Comparison of ENCODE assay signal across 20 cellular contexts in genomic region chr7:95198891-95199290, GRCh38.
"Had no signal": no experiment of that assay in that cellular context is flagged by ENCODE, and none has a peak within 500 bp of the region (broad histone marks: within the 10 kb centered on the region; RNA-seq: fewer than 3 reads in every experiment).

No MANE protein-coding gene starts in this region.

- H3K27ac Mint-ChIP-seq: endodermal cell; immature natural killer cell; natural killer cell; neural progenitor cell; stimulated activated naive CD8-positive, alpha-beta T cell treated with anti-CD3 and anti-CD28 coated beads, Interleukin-15, amount 100 ng/mL, for 72 hours had no signal

- H3K4me3 Mint-ChIP-seq: endodermal cell; immature natural killer cell; natural killer cell; neural progenitor cell; stimulated activated naive CD8-positive, alpha-beta T cell treated with anti-CD3 and anti-CD28 coated beads, Interleukin-15, amount 100 ng/mL, for 72 hours had no signal

- H3K4me1 Mint-ChIP-seq: natural killer cell; stimulated activated naive CD8-positive, alpha-beta T cell treated with anti-CD3 and anti-CD28 coated beads, Interleukin-15, amount 100 ng/mL, for 72 hours had no signal

- H3K36me3 Mint-ChIP-seq: immature natural killer cell, natural killer cell, neural progenitor cell had no signal

- DNase-seq: dorsolateral prefrontal cortex; effector CD4-positive, alpha-beta T cell; endodermal cell; foreskin melanocyte; hypothalamus; immature natural killer cell; islet precursor cell; left ventricle myocardium superior; lower lobe of right lung; natural killer cell; stimulated activated CD4-positive, alpha-beta T cell treated with anti-CD3 and anti-CD28 coated beads, Interleukin-12 subunit alpha, Interleukin-12 subunit beta, amount 100 ng/mL, for 4 hours; stimulated activated CD4-positive, alpha-beta T cell treated with anti-CD3 and anti-CD28 coated beads, Interleukin-1b, Interleukin-23, amount 100 ng/mL, for 48 hours; stimulated activated CD4-positive, alpha-beta T cell treated with anti-CD3 and anti-CD28 coated beads, Interleukin-4, amount 100 ng/mL, for 1 hour; stimulated activated CD8-positive, alpha-beta memory T cell treated with anti-CD3 and anti-CD28 coated beads, Interleukin-4, amount 100 ng/mL, for 48 hours; stimulated activated naive CD4-positive, alpha-beta T cell; stimulated activated naive CD8-positive, alpha-beta T cell treated with anti-CD3 and anti-CD28 coated beads, Interleukin-15, amount 100 ng/mL, for 72 hours; transverse colon; upper lobe of right lung had no signal

- FAIRE-seq: colon had no signal

- H3K9me3 Mint-ChIP-seq: endodermal cell; immature natural killer cell; natural killer cell; neural progenitor cell; stimulated activated naive CD8-positive, alpha-beta T cell treated with anti-CD3 and anti-CD28 coated beads, Interleukin-15, amount 100 ng/mL, for 72 hours had no signal

- H3K27me3 Mint-ChIP-seq: stimulated activated naive CD8-positive, alpha-beta T cell treated with anti-CD3 and anti-CD28 coated beads, Interleukin-15, amount 100 ng/mL, for 72 hours had no signal
